ENCODE assay signal across 23 cellular contexts in genomic region chr4:105139646-105140045, GRCh38.
"Had no signal": no experiment of that assay in that cellular context is flagged by ENCODE, and none has a peak within 500 bp of the region (broad histone marks: within the 10 kb centered on the region; RNA-seq: fewer than 3 reads in every experiment).

No MANE protein-coding gene starts in this region.

- H3K27me3 ChIP-seq: breast epithelium, colonic mucosa, esophagus squamous epithelium, gastroesophageal sphincter, neutrophil, pancreas, right atrium auricular region, tibial artery had no signal

- H3K4me1 ChIP-seq: breast epithelium, colonic mucosa, gastroesophageal sphincter, pancreas, psoas muscle, right atrium auricular region, tibial artery had no signal

- DNase-seq: activated CD4-positive, alpha-beta T cell treated with anti-CD3 and anti-CD28 coated beads for 1 hour; activated CD4-positive, alpha-beta T cell treated with anti-CD3 and anti-CD28 coated beads, Interleukin-2, amount 50 U/mL, for 1 hour; activated naive CD4-positive, alpha-beta T cell; activated T-cell treated with anti-CD3 and anti-CD28 coated beads, Interleukin-2, amount 50 U/mL, for 1 hour; amniotic stem cell; colonic mucosa; esophagus squamous epithelium; hypothalamus; left cardiac atrium; pancreas; psoas muscle; stimulated activated CD4-positive, alpha-beta T cell treated with anti-CD3 and anti-CD28 coated beads, Interleukin-12 subunit alpha, Interleukin-12 subunit beta, amount 100 ng/mL, for 4 hours; stimulated activated CD4-positive, alpha-beta T cell treated with anti-CD3 and anti-CD28 coated beads, Interleukin-4, amount 100 ng/mL, for 4 hours; stimulated activated naive CD8-positive, alpha-beta T cell treated with anti-CD3 and anti-CD28 coated beads, Interleukin-15, Interleukin-2, amounts not matched to agents 100 U/mL and 50 U/mL, for 24 hours; tibial artery had no signal

- H3K36me3 ChIP-seq: breast epithelium, colonic mucosa, esophagus squamous epithelium, gastroesophageal sphincter, neutrophil, pancreas, right atrium auricular region, tibial artery had no signal

- ATAC-seq: gastroesophageal sphincter; left cardiac atrium; natural killer cell treated with Interleukin-12 subunit alpha and Interleukin-12 subunit beta and Interleukin-15 and Interleukin-18, amount 100 ng/mL, for 72 hours; pancreas; psoas muscle; stimulated activated naive CD8-positive, alpha-beta T cell treated with anti-CD3 and anti-CD28 coated beads, Interleukin-15, Interleukin-2, amounts not matched to agents 100 U/mL and 50 U/mL, for 24 hours had no signal

- H3K4me3 ChIP-seq: breast epithelium, colonic mucosa, esophagus squamous epithelium, gastroesophageal sphincter, pancreas, psoas muscle, right atrium auricular region, tibial artery had no signal

- H3K27ac Mint-ChIP-seq: activated naive CD8-positive, alpha-beta T cell; activated T-helper 2 cell treated with anti-CD3 and anti-CD28 coated beads, Interferon-gamma antibody, Interleukin-2, Interleukin-4, amounts not matched to agents 10 μg/mL and 5 μg/mL and 100 μg/mL, durations not matched to agents 14 hours and 24 hours and 36 hours; memory B cell; natural killer cell treated with Interleukin-12 subunit alpha and Interleukin-12 subunit beta and Interleukin-15 and Interleukin-18, amount 100 ng/mL, for 72 hours had no signal

- H3K9me3 Mint-ChIP-seq: activated T-helper 2 cell treated with anti-CD3 and anti-CD28 coated beads, Interferon-gamma antibody, Interleukin-2, Interleukin-4, amounts not matched to agents 10 μg/mL and 5 μg/mL and 100 μg/mL, durations not matched to agents 14 hours and 24 hours and 36 hours; memory B cell; natural killer cell treated with Interleukin-12 subunit alpha and Interleukin-12 subunit beta and Interleukin-15 and Interleukin-18, amount 100 ng/mL, for 72 hours had no signal

- H3K27ac ChIP-seq: breast epithelium, colonic mucosa, esophagus squamous epithelium, gastroesophageal sphincter, neutrophil, pancreas, psoas muscle, right atrium auricular region, tibial artery had no signal

- H3K4me3 Mint-ChIP-seq: activated naive CD8-positive, alpha-beta T cell; memory B cell; natural killer cell treated with Interleukin-12 subunit alpha and Interleukin-12 subunit beta and Interleukin-15 and Interleukin-18, amount 100 ng/mL, for 72 hours had no signal

- H3K4me1 Mint-ChIP-seq: memory B cell had no signal

- H3K27me3 Mint-ChIP-seq: activated naive CD8-positive, alpha-beta T cell; memory B cell had no signal

- H3K9me3 ChIP-seq: breast epithelium, colonic mucosa, esophagus squamous epithelium, gastroesophageal sphincter, neutrophil, pancreas, psoas muscle, right atrium auricular region, tibial artery had no signal

- H3K36me3 Mint-ChIP-seq: activated naive CD8-positive, alpha-beta T cell; memory B cell had no signal
